Comparison of ENCODE assay signal across 1 cellular context in the genomic region with DNA sequence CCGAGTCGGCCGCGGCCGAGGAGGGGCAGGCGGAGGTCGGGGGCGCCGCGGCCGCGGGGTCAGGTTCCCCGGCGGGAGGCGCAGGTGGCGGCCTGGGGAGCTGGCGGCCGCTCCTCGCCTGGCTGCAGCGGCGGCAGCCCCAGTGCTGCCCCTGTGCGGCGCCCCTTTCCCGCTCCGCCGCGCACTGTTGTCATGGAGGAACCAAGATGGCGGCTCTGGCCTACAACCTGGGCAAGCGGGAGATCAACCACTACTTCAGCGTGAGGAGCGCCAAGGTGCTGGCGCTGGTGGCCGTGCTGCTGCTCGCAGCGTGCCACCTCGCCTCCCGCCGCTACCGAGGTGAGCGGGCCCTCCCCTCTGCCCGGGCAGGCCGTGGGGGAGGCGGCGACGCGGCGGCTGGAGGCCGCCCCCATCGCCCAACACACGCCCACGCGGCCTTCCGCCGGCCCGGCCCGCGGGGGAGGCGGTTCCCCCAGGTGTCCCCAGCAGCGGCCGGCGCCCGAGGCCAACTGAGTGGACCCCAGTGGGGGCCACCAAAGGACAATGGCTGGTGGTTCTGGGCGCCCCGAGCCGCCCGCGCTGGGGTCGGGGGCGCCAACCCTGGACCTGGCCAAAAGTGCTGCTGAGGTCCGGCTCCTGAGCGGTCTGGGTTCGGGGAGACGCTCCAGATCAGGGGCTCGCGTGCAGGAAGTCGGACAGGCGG.
TF ChIP-seq lines count a peak whose summit lies in the region.

No MANE protein-coding gene starts in this region.

TF ChIP-seq in SK-N-SH, 30 proteins besides CTCF, POLR2A, EP300 and RAD21 (continued from another document):
- TF ChIP-seq, protein P1, sequence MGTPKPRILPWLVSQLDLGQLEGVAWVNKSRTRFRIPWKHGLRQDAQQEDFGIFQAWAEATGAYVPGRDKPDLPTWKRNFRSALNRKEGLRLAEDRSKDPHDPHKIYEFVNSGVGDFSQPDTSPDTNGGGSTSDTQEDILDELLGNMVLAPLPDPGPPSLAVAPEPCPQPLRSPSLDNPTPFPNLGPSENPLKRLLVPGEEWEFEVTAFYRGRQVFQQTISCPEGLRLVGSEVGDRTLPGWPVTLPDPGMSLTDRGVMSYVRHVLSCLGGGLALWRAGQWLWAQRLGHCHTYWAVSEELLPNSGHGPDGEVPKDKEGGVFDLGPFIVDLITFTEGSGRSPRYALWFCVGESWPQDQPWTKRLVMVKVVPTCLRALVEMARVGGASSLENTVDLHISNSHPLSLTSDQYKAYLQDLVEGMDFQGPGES (IDR thresholded peaks at IDR 0.05; ENCODE audit: low read depth, low read length), result no peak
- TF ChIP-seq FOXM1 (IDR thresholded peaks at IDR 0.05; ENCODE audit: low read depth), result 0 out of 2 replicates have a peak, but pooled peaks have one; percentile 20
- TF ChIP-seq, protein P2, sequence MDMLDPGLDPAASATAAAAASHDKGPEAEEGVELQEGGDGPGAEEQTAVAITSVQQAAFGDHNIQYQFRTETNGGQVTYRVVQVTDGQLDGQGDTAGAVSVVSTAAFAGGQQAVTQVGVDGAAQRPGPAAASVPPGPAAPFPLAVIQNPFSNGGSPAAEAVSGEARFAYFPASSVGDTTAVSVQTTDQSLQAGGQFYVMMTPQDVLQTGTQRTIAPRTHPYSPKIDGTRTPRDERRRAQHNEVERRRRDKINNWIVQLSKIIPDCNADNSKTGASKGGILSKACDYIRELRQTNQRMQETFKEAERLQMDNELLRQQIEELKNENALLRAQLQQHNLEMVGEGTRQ (IDR thresholded peaks at IDR 0.05; ENCODE audit: borderline replicate concordance, low read depth, low read length), result no peak
- TF ChIP-seq, protein P3, sequence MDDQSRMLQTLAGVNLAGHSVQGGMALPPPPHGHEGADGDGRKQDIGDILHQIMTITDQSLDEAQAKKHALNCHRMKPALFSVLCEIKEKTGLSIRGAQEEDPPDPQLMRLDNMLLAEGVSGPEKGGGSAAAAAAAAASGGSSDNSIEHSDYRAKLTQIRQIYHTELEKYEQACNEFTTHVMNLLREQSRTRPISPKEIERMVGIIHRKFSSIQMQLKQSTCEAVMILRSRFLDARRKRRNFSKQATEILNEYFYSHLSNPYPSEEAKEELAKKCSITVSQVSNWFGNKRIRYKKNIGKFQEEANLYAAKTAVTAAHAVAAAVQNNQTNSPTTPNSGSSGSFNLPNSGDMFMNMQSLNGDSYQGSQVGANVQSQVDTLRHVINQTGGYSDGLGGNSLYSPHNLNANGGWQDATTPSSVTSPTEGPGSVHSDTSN (IDR thresholded peaks at IDR 0.05), result peak; percentile 8; the same call in 1 of the 2 replicates
- TF ChIP-seq NFIC (IDR thresholded peaks at IDR 0.05; ENCODE audit: borderline replicate concordance), result no peak
- TF ChIP-seq MXI1 (IDR thresholded peaks at IDR 0.05; ENCODE audit: low read depth, low read length), result peak; percentile 82
- peak; percentile 79; the same call in 1 of the 2 replicates for TF ChIP-seq TAF1 (IDR thresholded peaks at IDR 0.05; ENCODE audit: borderline replicate concordance, low read depth, low read length)
- no peak for TF ChIP-seq ELF1 (IDR thresholded peaks at IDR 0.05)
- TF ChIP-seq TCF12 (IDR thresholded peaks at IDR 0.05), result no peak; the same call in 1 of the 2 replicates
- TF ChIP-seq RFX5 (IDR thresholded peaks at IDR 0.05; ENCODE audit: low read length), result no peak
- peak; percentile 35 for TF ChIP-seq CHD2 (IDR thresholded peaks at IDR 0.05; ENCODE audit: low read length, partially characterized antibody)
- TF ChIP-seq SIN3A (IDR thresholded peaks at IDR 0.05; ENCODE audit: borderline replicate concordance, low read depth, low read length), result 0 out of 2 replicates have a peak, but pooled peaks have one; percentile 18
- TF ChIP-seq, protein P4, sequence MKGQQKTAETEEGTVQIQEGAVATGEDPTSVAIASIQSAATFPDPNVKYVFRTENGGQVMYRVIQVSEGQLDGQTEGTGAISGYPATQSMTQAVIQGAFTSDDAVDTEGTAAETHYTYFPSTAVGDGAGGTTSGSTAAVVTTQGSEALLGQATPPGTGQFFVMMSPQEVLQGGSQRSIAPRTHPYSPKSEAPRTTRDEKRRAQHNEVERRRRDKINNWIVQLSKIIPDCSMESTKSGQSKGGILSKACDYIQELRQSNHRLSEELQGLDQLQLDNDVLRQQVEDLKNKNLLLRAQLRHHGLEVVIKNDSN (IDR thresholded peaks at IDR 0.05; ENCODE audit: borderline replicate concordance, low read depth), result no peak
- no peak for TF ChIP-seq EZH2phosphoT487 (IDR thresholded peaks at IDR 0.05; ENCODE audit: borderline replicate concordance, low read depth)
- TF ChIP-seq MEF2A (IDR thresholded peaks at IDR 0.05; ENCODE audit: borderline replicate concordance, low read depth), result no peak; the same call in 1 of the 2 replicates
- TF ChIP-seq, protein P5, sequence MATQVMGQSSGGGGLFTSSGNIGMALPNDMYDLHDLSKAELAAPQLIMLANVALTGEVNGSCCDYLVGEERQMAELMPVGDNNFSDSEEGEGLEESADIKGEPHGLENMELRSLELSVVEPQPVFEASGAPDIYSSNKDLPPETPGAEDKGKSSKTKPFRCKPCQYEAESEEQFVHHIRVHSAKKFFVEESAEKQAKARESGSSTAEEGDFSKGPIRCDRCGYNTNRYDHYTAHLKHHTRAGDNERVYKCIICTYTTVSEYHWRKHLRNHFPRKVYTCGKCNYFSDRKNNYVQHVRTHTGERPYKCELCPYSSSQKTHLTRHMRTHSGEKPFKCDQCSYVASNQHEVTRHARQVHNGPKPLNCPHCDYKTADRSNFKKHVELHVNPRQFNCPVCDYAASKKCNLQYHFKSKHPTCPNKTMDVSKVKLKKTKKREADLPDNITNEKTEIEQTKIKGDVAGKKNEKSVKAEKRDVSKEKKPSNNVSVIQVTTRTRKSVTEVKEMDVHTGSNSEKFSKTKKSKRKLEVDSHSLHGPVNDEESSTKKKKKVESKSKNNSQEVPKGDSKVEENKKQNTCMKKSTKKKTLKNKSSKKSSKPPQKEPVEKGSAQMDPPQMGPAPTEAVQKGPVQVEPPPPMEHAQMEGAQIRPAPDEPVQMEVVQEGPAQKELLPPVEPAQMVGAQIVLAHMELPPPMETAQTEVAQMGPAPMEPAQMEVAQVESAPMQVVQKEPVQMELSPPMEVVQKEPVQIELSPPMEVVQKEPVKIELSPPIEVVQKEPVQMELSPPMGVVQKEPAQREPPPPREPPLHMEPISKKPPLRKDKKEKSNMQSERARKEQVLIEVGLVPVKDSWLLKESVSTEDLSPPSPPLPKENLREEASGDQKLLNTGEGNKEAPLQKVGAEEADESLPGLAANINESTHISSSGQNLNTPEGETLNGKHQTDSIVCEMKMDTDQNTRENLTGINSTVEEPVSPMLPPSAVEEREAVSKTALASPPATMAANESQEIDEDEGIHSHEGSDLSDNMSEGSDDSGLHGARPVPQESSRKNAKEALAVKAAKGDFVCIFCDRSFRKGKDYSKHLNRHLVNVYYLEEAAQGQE (IDR thresholded peaks at IDR 0.05; ENCODE audit: low read depth, low read length), result no peak; the same call in 1 of the 2 replicates
- TF ChIP-seq, protein P6, sequence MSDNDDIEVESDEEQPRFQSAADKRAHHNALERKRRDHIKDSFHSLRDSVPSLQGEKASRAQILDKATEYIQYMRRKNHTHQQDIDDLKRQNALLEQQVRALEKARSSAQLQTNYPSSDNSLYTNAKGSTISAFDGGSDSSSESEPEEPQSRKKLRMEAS (IDR thresholded peaks at IDR 0.05; ENCODE audit: low read depth), result no peak
TF ChIP-seq in SK-N-SH: peak in this region for 8.
